ENCODE assay signal across 24 cellular contexts in genomic region chr7:158949359-158949758, GRCh38.
"Had no signal": no experiment of that assay in that cellular context is flagged by ENCODE, and none has a peak within 500 bp of the region (broad histone marks: within the 10 kb centered on the region; RNA-seq: fewer than 3 reads in every experiment).

No MANE protein-coding gene starts in this region.

- DNase-seq: heart left ventricle; hypothalamus; immature natural killer cell; kidney glomerular epithelial cell; left cardiac atrium; left ventricle myocardium superior; midbrain; mucosa of descending colon; naive thymus-derived CD4-positive, alpha-beta T cell; nephron progenitor cell; ovary; retina; right cardiac atrium; spleen; stimulated activated CD4-positive, alpha-beta T cell treated with anti-CD3 and anti-CD28 coated beads, Interleukin-4, amount 100 ng/mL, for 24 hours; stimulated activated naive CD4-positive, alpha-beta T cell; uterus had no signal

- FAIRE-seq: islet of Langerhans had no signal

- H3K4me1 Mint-ChIP-seq: immature natural killer cell; memory B cell; naive thymus-derived CD4-positive, alpha-beta T cell; stimulated activated effector memory CD8-positive, alpha-beta T cell treated with anti-CD3 and anti-CD28 coated beads, Interleukin-12 subunit alpha, Interleukin-12 subunit beta, amount 100 ng/mL, for 72 hours had no signal

- H3K4me3 Mint-ChIP-seq: immature natural killer cell; memory B cell; naive thymus-derived CD4-positive, alpha-beta T cell; nephron progenitor cell; stimulated activated effector memory CD8-positive, alpha-beta T cell treated with anti-CD3 and anti-CD28 coated beads, Interleukin-12 subunit alpha, Interleukin-12 subunit beta, amount 100 ng/mL, for 72 hours; stimulated activated naive CD8-positive, alpha-beta T cell treated with anti-CD3 and anti-CD28 coated beads, Interleukin-15, Interleukin-2, amounts not matched to agents 100 ng/mL and 50 ng/mL, for 24 hours; type B pancreatic cell had no signal

- ATAC-seq: heart left ventricle; left cardiac atrium; left lobe of liver; left ventricle myocardium superior; mucosa of descending colon; naive thymus-derived CD4-positive, alpha-beta T cell; right cardiac atrium; sciatic nerve; stimulated activated effector memory CD8-positive, alpha-beta T cell treated with anti-CD3 and anti-CD28 coated beads, Interleukin-12 subunit alpha, Interleukin-12 subunit beta, amount 100 ng/mL, for 72 hours had no signal

- H3K27me3 Mint-ChIP-seq: memory B cell; naive thymus-derived CD4-positive, alpha-beta T cell; stimulated activated naive CD8-positive, alpha-beta T cell treated with anti-CD3 and anti-CD28 coated beads, Interleukin-15, Interleukin-2, amounts not matched to agents 100 ng/mL and 50 ng/mL, for 24 hours; type B pancreatic cell had no signal

- H3K27ac Mint-ChIP-seq: memory B cell; stimulated activated effector memory CD8-positive, alpha-beta T cell treated with anti-CD3 and anti-CD28 coated beads, Interleukin-12 subunit alpha, Interleukin-12 subunit beta, amount 100 ng/mL, for 72 hours; stimulated activated naive CD8-positive, alpha-beta T cell treated with anti-CD3 and anti-CD28 coated beads, Interleukin-15, Interleukin-2, amounts not matched to agents 100 ng/mL and 50 ng/mL, for 24 hours; type B pancreatic cell had no signal
